ENCODE assay signal across 1 cellular context in genomic region chr15:74542192-74543042, GRCh38.
TF ChIP-seq lines count a peak whose summit lies in the region.

No MANE protein-coding gene starts in this region.

TF ChIP-seq in GM23338, 12 proteins besides CTCF, POLR2A, EP300 and RAD21:
- TF ChIP-seq ZNF462 (CRISPR knock-in tag; IDR thresholded peaks at IDR 0.05) (no peak), JUNB (IDR thresholded peaks at IDR 0.05; ENCODE audit: unreplicated experiment) (no peak), STAT1 (IDR thresholded peaks at IDR 0.05; ENCODE audit: unreplicated experiment) (no peak), CREB1 (CRISPR knock-in tag; IDR thresholded peaks at IDR 0.05; ENCODE audit: low read depth) (no peak), EZH2phosphoT487 (IDR thresholded peaks at IDR 0.05; ENCODE audit: unreplicated experiment) (no peak), ETS1 (IDR thresholded peaks at IDR 0.05) (no peak), NANOG (IDR thresholded peaks at IDR 0.05; ENCODE audit: borderline replicate concordance) (no peak), EZH2 (IDR thresholded peaks at IDR 0.05; ENCODE audit: low read depth, unreplicated experiment) (no peak), ZNF331 (CRISPR knock-in tag; IDR thresholded peaks at IDR 0.05; ENCODE audit: low read depth) (no peak), POLR2AphosphoS5 (IDR thresholded peaks at IDR 0.05; ENCODE audit: low read depth) (no peak), ZNF114 (CRISPR knock-in tag; IDR thresholded peaks at IDR 0.05) (no peak)
